Comparison of ENCODE assay signal across 6 cellular contexts in genomic region chr10:133431888-133432613, GRCh38. TPM values are rescaled to one million over a fixed set of nuclear protein-coding genes. Genes with fewer than 3 reads are reported as not detected.
"Had no signal": no experiment of that assay in that cellular context is flagged by ENCODE, and none has a peak within 500 bp of the region (broad histone marks: within the 10 kb centered on the region; RNA-seq: fewer than 3 reads in every experiment).

No MANE protein-coding gene starts in this region.

RNA-seq across cellular contexts. Expression of gene SPRN, which starts 7.6 kb away (rescaled TPM):
- total RNA-seq: activated CD4-positive, alpha-beta memory T cell treated with anti-CD3 and anti-CD28 coated beads, Interleukin-2, amount 10 ng/mL, durations not matched to agents 7 days and 5 days; activated CD4-positive, alpha-beta T cell treated with anti-CD3 and anti-CD28 coated beads, Interleukin-2, amount 10 ng/mL, durations not matched to agents 7 days and 5 days; activated T-helper 17 cell treated with anti-CD3 and anti-CD28 coated beads, Interleukin-2, amount 50 U/mL, for 72 hours; left ventricle myocardium inferior; pulmonary artery endothelial cell; T-helper 2 cell treated with Interferon-gamma antibody and Interleukin-4, amounts not matched to agents 100 ng/mL and 5 ng/mL, for 36 hours had no signal
